9 cellular contexts compared by ENCODE assay signal in genomic region chr18:13455960-13456471, GRCh38.
DNase-seq lines count a peak whose midpoint lies in the region; ATAC-seq lines count a peak whose summit lies in the region.
"Had no signal": no experiment of that assay in that cellular context is flagged by ENCODE, and none has a peak within 500 bp of the region (broad histone marks: within the 10 kb centered on the region; RNA-seq: fewer than 3 reads in every experiment).

No MANE protein-coding gene starts in this region.

- no peaks in the 10 kb centered on the region for H3K9me3 ChIP-seq in CD4-positive, CD25-positive, alpha-beta regulatory T cell (ENCODE audit: control insufficient read depth in 2 of 2, low read length in 2 of 2)

- H3K27ac ChIP-seq in CD4-positive, CD25-positive, alpha-beta regulatory T cell (ENCODE audit: insufficient read depth, low read length, poor library complexity, severe bottlenecking), result peak overlapping the region; percentile 8

- peaks cover 47% of the 10 kb centered on the region for H3K4me1 ChIP-seq in CD4-positive, CD25-positive, alpha-beta regulatory T cell (ENCODE audit: control insufficient read depth, insufficient read depth, low read length, poor library complexity, severe bottlenecking)

- H3K27me3 Mint-ChIP-seq in CD4-positive, CD25-positive, alpha-beta regulatory T cell, result no peaks in the 10 kb centered on the region

- DNase-seq in CD4-positive, CD25-positive, alpha-beta regulatory T cell, result peak in 1 of 3 donors; percentile 87
- DNase-seq in cerebellar nuclear complex (lab: John Stamatoyannopoulos, UW), result peak; percentile 10 to 37
- no peak for DNase-seq in NCI-H1694 treated with DMSO at 0.1 percent for 48 hours (lab: John Stamatoyannopoulos, UW)
- DNase-seq in nucleus accumbens (lab: John Stamatoyannopoulos, UW), result no peak
- no peak for DNase-seq in NCI-H2029 treated with DMSO at 0.1 percent for 48 hours (lab: John Stamatoyannopoulos, UW)
- no peak for DNase-seq in SKM-1 (lab: John Stamatoyannopoulos, UW; ENCODE audit: unreplicated experiment)
- DNase-seq: mammary epithelial cell had no signal

- H3K9me3 Mint-ChIP-seq in CD4-positive, CD25-positive, alpha-beta regulatory T cell, result no peaks in the 10 kb centered on the region

- peak in 1 of 2 donors; percentile 36 for ATAC-seq in CD4-positive, CD25-positive, alpha-beta regulatory T cell (ENCODE audit: low read depth in 2 of 2)
- ATAC-seq in GM19351 (IDR thresholded peaks at IDR 0.05; ENCODE audit: unreplicated experiment) (peak; percentile 72), HG03460 (IDR thresholded peaks at IDR 0.05; ENCODE audit: unreplicated experiment) (peak; percentile 49)

- peaks cover 11% of the 10 kb centered on the region for H3K36me3 Mint-ChIP-seq in CD4-positive, CD25-positive, alpha-beta regulatory T cell

- peak overlapping the region; percentile 23 to 79 (median 66) for H3K4me3 Mint-ChIP-seq in CD4-positive, CD25-positive, alpha-beta regulatory T cell

- peaks cover 23 to 92% (median 62%) of the 10 kb centered on the region in 4 donors for H3K4me1 Mint-ChIP-seq in CD4-positive, CD25-positive, alpha-beta regulatory T cell

- peak overlapping the region; percentile 14 to 88 (median 81) for H3K27ac Mint-ChIP-seq in CD4-positive, CD25-positive, alpha-beta regulatory T cell

- peaks cover 6% of the 10 kb centered on the region for H3K36me3 ChIP-seq in CD4-positive, CD25-positive, alpha-beta regulatory T cell (ENCODE audit: control insufficient read depth, insufficient read depth, low read length)

- peak overlapping the region; percentile 41 for H3K4me3 ChIP-seq in CD4-positive, CD25-positive, alpha-beta regulatory T cell (ENCODE audit: low read depth, low read length)

- no peaks in the 10 kb centered on the region for H3K27me3 ChIP-seq in CD4-positive, CD25-positive, alpha-beta regulatory T cell (ENCODE audit: control insufficient read depth, insufficient read depth, low read length)

Comparison
In these comparisons a context has a peak if more than half of its experiments do, and no peak if none do; other contexts are left out.
1. DNase-seq: peak in cerebellar nuclear complex (2 of 2); none in NCI-H1694 treated with DMSO at 0.1 percent for 48 hours (single experiment), nucleus accumbens (0 of 56), NCI-H2029 treated with DMSO at 0.1 percent for 48 hours (single experiment) and SKM-1 (single experiment).